Comparison of ENCODE assay signal across 26 cellular contexts in the genomic region with DNA sequence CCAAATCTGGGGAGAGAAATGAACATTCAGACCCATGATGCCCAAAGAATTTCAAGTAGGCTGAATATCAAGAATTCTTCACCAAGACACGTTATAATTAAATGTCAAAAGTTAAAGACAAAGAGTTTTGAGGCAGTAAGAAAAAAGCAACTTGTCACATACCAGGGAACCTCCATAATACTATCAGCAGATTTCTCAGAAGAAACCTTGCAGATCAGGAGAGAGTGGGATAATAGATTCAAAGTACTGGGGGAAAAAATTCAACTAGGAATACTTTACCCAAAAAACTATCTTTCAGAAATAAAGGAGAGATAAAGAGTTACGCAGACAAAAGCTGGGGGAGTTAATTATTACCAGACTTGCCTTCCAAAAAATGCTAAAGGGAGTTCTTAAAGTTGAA.
"Had no signal": no experiment of that assay in that cellular context is flagged by ENCODE, and none has a peak within 500 bp of the region (broad histone marks: within the 10 kb centered on the region; RNA-seq: fewer than 3 reads in every experiment).

No MANE protein-coding gene starts in this region.

- H3K27ac ChIP-seq: epithelial cell of prostate, esophagus squamous epithelium, gastrocnemius medialis, heart right ventricle, left lung, lower lobe of right lung had no signal

- DNase-seq: cortex of kidney; effector CD8-positive, alpha-beta T cell; effector memory CD8-positive, alpha-beta T cell; endodermal cell; erythroblast; esophagus squamous epithelium; foreskin fibroblast; foreskin melanocyte; gastrocnemius medialis; glutamatergic neuron; head of caudate nucleus; heart right ventricle; hippocampal formation; left cardiac atrium; left lung; left ventricle myocardium superior; lower lobe of right lung; mesenchymal stem cell; mucosa of descending colon; naive B cell; naive thymus-derived CD8-positive, alpha-beta T cell had no signal

- ATAC-seq: effector memory CD8-positive, alpha-beta T cell; esophagus mucosa; gastrocnemius medialis; heart right ventricle; left cardiac atrium; left lung; left ventricle myocardium superior; lower lobe of right lung; mucosa of descending colon; naive thymus-derived CD8-positive, alpha-beta T cell had no signal

- H3K4me1 ChIP-seq: esophagus squamous epithelium, gastrocnemius medialis, heart right ventricle, left lung, lower lobe of right lung had no signal

- H3K27me3 ChIP-seq: esophagus squamous epithelium, gastrocnemius medialis, heart right ventricle, left lung had no signal

- H3K36me3 ChIP-seq: esophagus squamous epithelium, gastrocnemius medialis, heart right ventricle, left lung, lower lobe of right lung had no signal

- H3K4me3 ChIP-seq: esophagus squamous epithelium, gastrocnemius medialis, heart right ventricle, left lung, lower lobe of right lung, mucosa of descending colon had no signal

- FAIRE-seq: endometrium, islet of Langerhans, keratinocyte had no signal
